In genomic region chr9:78565481-78565880, GRCh38 we compare ENCODE assay signal across 16 cellular contexts.
"Had no signal": no experiment of that assay in that cellular context is flagged by ENCODE, and none has a peak within 500 bp of the region (broad histone marks: within the 10 kb centered on the region; RNA-seq: fewer than 3 reads in every experiment).

No MANE protein-coding gene starts in this region.

- H3K36me3 Mint-ChIP-seq: naive thymus-derived CD4-positive, alpha-beta T cell had no signal

- H3K4me1 Mint-ChIP-seq: nephron progenitor cell had no signal

- H3K27ac Mint-ChIP-seq: dendritic cell treated with granulocyte-macrophage colony-stimulating factor and Interleukin-4, amounts not matched to agents 40 ng/mL and 50 ng/mL, for 4 days; naive thymus-derived CD4-positive, alpha-beta T cell; nephron progenitor cell had no signal

- H3K9me3 Mint-ChIP-seq: dendritic cell treated with granulocyte-macrophage colony-stimulating factor and Interleukin-4, amounts not matched to agents 40 ng/mL and 50 ng/mL, for 4 days; nephron progenitor cell had no signal

- H3K4me3 Mint-ChIP-seq: dendritic cell treated with granulocyte-macrophage colony-stimulating factor and Interleukin-4, amounts not matched to agents 40 ng/mL and 50 ng/mL, for 4 days; naive thymus-derived CD4-positive, alpha-beta T cell; nephron progenitor cell had no signal

- DNase-seq: glutamatergic neuron; islet precursor cell; mammary epithelial cell; naive thymus-derived CD4-positive, alpha-beta T cell; nephron progenitor cell; psoas muscle; retina; right lobe of liver; stimulated activated CD4-positive, alpha-beta T cell treated with anti-CD3 and anti-CD28 coated beads, Interleukin-12 subunit alpha, Interleukin-12 subunit beta, amount 100 ng/mL, for 4 hours; stimulated activated naive CD4-positive, alpha-beta T cell treated with Interleukin-2 at 50 U/mL for 16 hours; trophoblast cell had no signal

- ATAC-seq: gastroesophageal sphincter; left lobe of liver; naive thymus-derived CD4-positive, alpha-beta T cell; psoas muscle; right lobe of liver had no signal

- FAIRE-seq: colon had no signal

- H3K27me3 Mint-ChIP-seq: dendritic cell treated with granulocyte-macrophage colony-stimulating factor and Interleukin-4, amounts not matched to agents 40 ng/mL and 50 ng/mL, for 4 days had no signal

- H3K4me3 ChIP-seq: gastroesophageal sphincter, psoas muscle, right lobe of liver, skin epidermis had no signal
